In the genomic region with DNA sequence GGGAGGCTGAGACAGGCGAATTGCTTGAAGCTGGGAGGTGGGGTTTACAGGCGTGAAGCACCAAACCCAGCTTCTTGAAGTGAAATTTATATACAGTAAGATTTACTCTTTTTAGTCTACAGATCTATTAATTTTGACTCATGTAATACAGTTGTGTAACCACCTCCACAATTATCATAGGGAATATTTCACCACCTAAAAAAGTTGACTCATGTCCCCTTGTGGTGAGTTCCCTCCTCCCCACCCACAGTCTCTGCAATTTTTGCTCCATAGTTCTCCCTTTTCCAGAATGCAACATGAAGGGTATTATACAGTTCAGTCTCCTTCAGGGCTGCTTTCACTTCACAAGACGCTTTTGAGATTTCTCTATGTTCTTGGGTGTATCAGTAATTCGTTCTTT, we compare ENCODE assay signal across 13 cellular contexts.
DNase-seq lines count a peak whose midpoint lies in the region; ATAC-seq and TF ChIP-seq lines count a peak whose summit lies in the region.
"Had no signal": no experiment of that assay in that cellular context is flagged by ENCODE, and none has a peak within 500 bp of the region (broad histone marks: within the 10 kb centered on the region; RNA-seq: fewer than 3 reads in every experiment).

No MANE protein-coding gene starts in this region.

- no peaks in the 10 kb centered on the region for H3K9me2 ChIP-seq in PC-9 (ENCODE audit: insufficient read depth)

- H3K79me2 ChIP-seq in PC-9 (ENCODE audit: low read depth) = no peaks in the 10 kb centered on the region

- no peak for TF ChIP-seq EP300 in upper lobe of left lung (IDR thresholded peaks at IDR 0.05)

- no TSS peak for BruUV-seq in MCF 10A (replicated peaks; lab: Mats Ljungman, UMichigan)
- no TSS peak for BruUV-seq in PC-9 (replicated peaks; lab: Mats Ljungman, UMichigan)

- no peaks in the 10 kb centered on the region for H3K36me3 Mint-ChIP-seq in MCF 10A (ENCODE audit: insufficient read depth, unreplicated experiment)

- no peaks in the 10 kb centered on the region for H3K36me3 ChIP-seq in breast epithelium
- no peaks in the 10 kb centered on the region for H3K36me3 ChIP-seq in PC-9 (ENCODE audit: low read depth)
- no peaks in the 10 kb centered on the region for H3K36me3 ChIP-seq in upper lobe of left lung
- H3K36me3 ChIP-seq: HAP-1 had no signal

- no peaks in the 10 kb centered on the region for H3K9me3 Mint-ChIP-seq in MCF 10A (ENCODE audit: unreplicated experiment)
- H3K9me3 Mint-ChIP-seq: activated T-helper 1 cell treated with anti-CD3 and anti-CD28 coated beads, Interleukin-12 subunit alpha, Interleukin-12 subunit beta, Interleukin-2, Interleukin-4 antibody, amounts not matched to agents 30 ng/mL and 10 ng/mL and 1 ng/mL, durations not matched to agents 14 hours and 24 hours and 36 hours had no signal

- H2AFZ ChIP-seq in PC-9 = peak overlapping the region; percentile 48; the same call in 1 of the 2 replicates

- 70 to 78% methylated on average over 4 of the region's 4 CpGs for WGBS in upper lobe of left lung, 2 donors

- TF ChIP-seq CTCF in MCF 10A (IDR thresholded peaks at IDR 0.05; ENCODE audit: unreplicated experiment) (no peak), breast epithelium (IDR thresholded peaks at IDR 0.05) (no peak), PC-9 (conservative IDR thresholded peaks at IDR 0.05) (no peak; the same call in 1 of the 2 replicates), fibroblast of pulmonary artery (IDR thresholded peaks at IDR 0.05; ENCODE audit: low read length, missing control alignments) (peak; percentile 21), upper lobe of left lung (IDR thresholded peaks at IDR 0.05) (peak in 4 of 6 experiments; percentile 22 to 31 (median 30))

- no peaks in the 10 kb centered on the region for H4K20me1 ChIP-seq in PC-9 (ENCODE audit: insufficient read depth)

- no peak overlapping the region for H3K27ac ChIP-seq in breast epithelium
- H3K27ac ChIP-seq in PC-9 = peak overlapping the region; percentile 29
- peak overlapping the region in 1 of 4 donors; percentile 9 for H3K27ac ChIP-seq in upper lobe of left lung

- ATAC-seq in upper lobe of left lung (ENCODE audit: low FRiP score in 2 of 2) = peak; percentile 57 to 86
- ATAC-seq in HG02870 (IDR thresholded peaks at IDR 0.05; ENCODE audit: unreplicated experiment) = no peak
- ATAC-seq in HG03457 (IDR thresholded peaks at IDR 0.05; ENCODE audit: unreplicated experiment) = no peak

- H3K4me1 ChIP-seq in breast epithelium (no peaks in the 10 kb centered on the region), PC-9 (replicated peaks; ENCODE audit: insufficient read depth) (peaks cover 15% of the 10 kb centered on the region), upper lobe of left lung (peaks cover 7 to 13% (median 11%) of the 10 kb centered on the region in 4 donors)
- H3K4me1 ChIP-seq: HAP-1 had no signal

- peak overlapping the region; percentile 44 for H3K4me2 ChIP-seq in PC-9

- DNase-seq in MCF 10A (ENCODE audit: unreplicated experiment) (peak; percentile 79), breast epithelium (ENCODE audit: low spot score in 2 of 2) (no peak), PC-9 (peak in 1 of 2 experiments; percentile 61), fibroblast of pulmonary artery (ENCODE audit: low read depth) (peak; percentile 50), upper lobe of left lung (no peak)
- no peak for DNase-seq in activated naive CD4-positive, alpha-beta T cell (lab: John Stamatoyannopoulos, UW)
- DNase-seq: effector CD4-positive, alpha-beta T cell; kidney had no signal

- no peaks in the 10 kb centered on the region; the same call in 1 of the 2 replicates for H3F3A ChIP-seq in PC-9 (ENCODE audit: insufficient read depth, low read depth)

- H3K4me3 ChIP-seq in breast epithelium (no peak overlapping the region), PC-9 (no peak overlapping the region), fibroblast of pulmonary artery (replicated peaks; ENCODE audit: low read depth, low read length) (no peak overlapping the region), upper lobe of left lung (no peak overlapping the region)
- H3K4me3 ChIP-seq: HAP-1 had no signal

- intact Hi-C loops in MCF 10A (cut with micrococcal nuclease) = loop anchor here (1.0 to 5.0 kb wide), 2 partner anchors 81 to 119 kb away; no protein-coding TSS in a partner anchor
- intact Hi-C loops in breast epithelium (cut with DNase I; ENCODE audit: low total_unique reads) = no loop called here
- intact Hi-C loops in PC-9 (cut with micrococcal nuclease; ENCODE audit: unreplicated experiment) = no loop called here

- peak overlapping the region; percentile 62 for H3K27ac Mint-ChIP-seq in MCF 10A (ENCODE audit: low read depth, unreplicated experiment)
- H3K27ac Mint-ChIP-seq: B cell had no signal

- H3K4me1 Mint-ChIP-seq in MCF 10A (ENCODE audit: insufficient read depth, unreplicated experiment) = peaks cover 12% of the 10 kb centered on the region

- POLR2A ChIA-PET in MCF 10A (lab: Yijun Ruan, JAX) (no interaction called here), PC-9 (lab: Charles Lee; ENCODE audit: unreplicated experiment) (no interaction called here)

- H3K27me3 ChIP-seq in breast epithelium (no peaks in the 10 kb centered on the region), PC-9 (ENCODE audit: insufficient read depth, low read depth) (no peaks in the 10 kb centered on the region), upper lobe of left lung (no peaks in the 10 kb centered on the region)

- CTCF ChIA-PET in MCF 10A (lab: Yijun Ruan, JAX) (interaction anchor here (0.6 to 0.7 kb wide), 5 partner anchors 89 to 810 kb away, joined by 3 to 7 read pairs (median 3); no protein-coding TSS in a partner anchor), PC-9 (lab: Charles Lee) (interaction anchor here (0.7 kb wide), 1 partner anchor 25 kb away, joined by 5 read pairs; no protein-coding TSS in a partner anchor)

- no peak overlapping the region for H3K4me3 Mint-ChIP-seq in MCF 10A (ENCODE audit: unreplicated experiment)
- H3K4me3 Mint-ChIP-seq: activated T-helper 1 cell treated with anti-CD3 and anti-CD28 coated beads, Interleukin-12 subunit alpha, Interleukin-12 subunit beta, Interleukin-2, Interleukin-4 antibody, amounts not matched to agents 30 ng/mL and 10 ng/mL and 1 ng/mL, durations not matched to agents 14 hours and 24 hours and 36 hours; B cell had no signal

- no peaks in the 10 kb centered on the region for H3K9me3 ChIP-seq in breast epithelium
- H3K9me3 ChIP-seq in PC-9 (ENCODE audit: insufficient read depth, low read depth) = no peaks in the 10 kb centered on the region
- no peaks in the 10 kb centered on the region for H3K9me3 ChIP-seq in upper lobe of left lung
- H3K9me3 ChIP-seq: HAP-1 had no signal

- H3K27me3 Mint-ChIP-seq in MCF 10A (ENCODE audit: insufficient read depth, unreplicated experiment) = no peaks in the 10 kb centered on the region
- H3K27me3 Mint-ChIP-seq: B cell had no signal

- TF ChIP-seq POLR2A in breast epithelium (IDR thresholded peaks at IDR 0.05) (no peak), upper lobe of left lung (IDR thresholded peaks at IDR 0.05) (no peak)

Comparison
In these comparisons a context has a peak if more than half of its experiments do, and no peak if none do; other contexts are left out.
1. DNase-seq: peak in MCF 10A (single experiment) and fibroblast of pulmonary artery (single experiment); none in breast epithelium (0 of 2), upper lobe of left lung (0 of 2) and activated naive CD4-positive, alpha-beta T cell (0 of 4).
2. CTCF ChIP-seq: peak in fibroblast of pulmonary artery (single experiment) and upper lobe of left lung (4 of 6); none in MCF 10A (single experiment), breast epithelium (0 of 3) and PC-9 (single experiment).
3. ATAC-seq: peak in upper lobe of left lung (2 of 2); none in HG02870 (single experiment) and HG03457 (single experiment).